Comparison of ENCODE assay signal across 19 cellular contexts in the genomic region with DNA sequence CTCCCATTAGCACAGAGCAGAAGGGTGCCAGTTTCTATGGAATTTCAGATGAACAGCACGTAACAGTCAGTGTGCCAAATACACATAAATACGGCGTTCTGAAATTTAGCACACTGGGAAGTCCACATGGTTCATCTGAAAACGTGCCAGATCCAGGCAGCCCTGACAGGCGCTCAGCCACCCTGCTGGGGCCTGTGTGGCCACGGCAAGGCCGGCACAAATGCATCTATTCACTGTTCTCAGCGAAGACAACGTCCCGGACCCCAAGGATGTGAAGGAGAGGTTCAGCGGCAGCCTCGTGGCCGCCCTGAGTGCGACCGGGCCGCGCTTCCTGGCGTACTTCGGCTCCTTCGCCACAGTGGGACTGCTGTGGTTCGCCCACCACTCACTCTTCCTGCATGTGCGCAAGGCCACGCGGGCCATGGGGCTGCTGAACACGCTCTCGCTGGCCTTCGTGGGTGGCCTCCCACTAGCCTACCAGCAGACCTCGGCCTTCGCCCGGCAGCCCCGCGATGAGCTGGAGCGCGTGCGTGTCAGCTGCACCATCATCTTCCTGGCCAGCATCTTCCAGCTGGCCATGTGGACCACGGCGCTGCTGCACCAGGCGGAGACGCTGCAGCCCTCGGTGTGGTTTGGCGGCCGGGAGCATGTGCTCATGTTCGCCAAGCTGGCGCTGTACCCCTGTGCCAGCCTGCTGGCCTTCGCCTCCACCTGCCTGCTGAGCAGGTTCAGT. TPM values are rescaled to one million over a fixed set of nuclear protein-coding genes. Genes with fewer than 3 reads are reported as not detected.
DNase-seq lines count a peak whose midpoint lies in the region; ATAC-seq and TF ChIP-seq lines count a peak whose summit lies in the region.
"Had no signal": no experiment of that assay in that cellular context is flagged by ENCODE, and none has a peak within 500 bp of the region (broad histone marks: within the 10 kb centered on the region; RNA-seq: fewer than 3 reads in every experiment).

No MANE protein-coding gene starts in this region.

- H3K4me3 ChIP-seq in adrenal gland, result no peak overlapping the region
- no peak overlapping the region for H3K4me3 ChIP-seq in mucosa of descending colon
- no peak overlapping the region for H3K4me3 ChIP-seq in MG63
- H3K4me3 ChIP-seq: right lobe of liver, thyroid gland had no signal

- no peak overlapping the region for H3K27ac Mint-ChIP-seq in mesothelial cell of epicardium

- 94 to 96% (median 95%) methylated on average over 20 to 45 of the region's 45 CpGs for WGBS in adrenal gland, 4 donors

- H3K4me1 Mint-ChIP-seq in mesothelial cell of epicardium, result no peaks in the 10 kb centered on the region
- H3K4me1 Mint-ChIP-seq: central memory CD8-positive, alpha-beta T cell had no signal

- ATAC-seq in mucosa of descending colon, result no peak
- ATAC-seq: right lobe of liver had no signal

- peaks cover 0 to 11% of the 10 kb centered on the region in 2 donors for H3K36me3 ChIP-seq in adrenal gland (replicated peaks in 1 of 2)
- no peaks in the 10 kb centered on the region for H3K36me3 ChIP-seq in mucosa of descending colon (ENCODE audit: low read depth)
- H3K36me3 ChIP-seq in MG63, result no peaks in the 10 kb centered on the region

- peaks cover 12% of the 10 kb centered on the region for H3K36me3 Mint-ChIP-seq in mesothelial cell of epicardium

- H3K9me3 ChIP-seq in adrenal gland (replicated peaks in 1 of 3) (no peaks in the 10 kb centered on the region), mucosa of descending colon (no peaks in the 10 kb centered on the region), MG63 (no peaks in the 10 kb centered on the region)
- H3K9me3 ChIP-seq: right lobe of liver, thyroid gland had no signal

- no peaks in the 10 kb centered on the region for H3K27me3 Mint-ChIP-seq in mesothelial cell of epicardium (ENCODE audit: low read depth)
- H3K27me3 Mint-ChIP-seq: CD8-positive, alpha-beta memory T cell; central memory CD8-positive, alpha-beta T cell had no signal

- H3K27me3 ChIP-seq in adrenal gland (no peaks in the 10 kb centered on the region), MG63 (no peaks in the 10 kb centered on the region)
- H3K27me3 ChIP-seq: right lobe of liver, thyroid gland had no signal

- no peak overlapping the region for H3K4me3 Mint-ChIP-seq in mesothelial cell of epicardium
- H3K4me3 Mint-ChIP-seq: CD8-positive, alpha-beta memory T cell; central memory CD8-positive, alpha-beta T cell had no signal

- H3K9me3 Mint-ChIP-seq in mesothelial cell of epicardium, result no peaks in the 10 kb centered on the region
- H3K9me3 Mint-ChIP-seq: CD8-positive, alpha-beta memory T cell; central memory CD8-positive, alpha-beta T cell had no signal

- no peaks in the 10 kb centered on the region for H3K4me1 ChIP-seq in adrenal gland (replicated peaks in 1 of 2)
- H3K4me1 ChIP-seq in mucosa of descending colon (ENCODE audit: low read depth), result peaks cover 2% of the 10 kb centered on the region
- H3K4me1 ChIP-seq: right lobe of liver, thyroid gland had no signal

- intact Hi-C loops in adrenal gland (cut with DNase I), result loop anchor here in 1 of 2 donors (10.0 kb wide), 1 partner anchor 73 kb away; no protein-coding TSS in a partner anchor
- intact Hi-C loops in mucosa of descending colon (cut with DNase I, micrococcal nuclease), result no loop called here

- H3K27ac ChIP-seq in adrenal gland, result no peak overlapping the region
- H3K27ac ChIP-seq: right lobe of liver, thyroid gland had no signal

- TF ChIP-seq CTCF in adrenal gland (IDR thresholded peaks at IDR 0.05) (no peak), mucosa of descending colon (IDR thresholded peaks at IDR 0.05) (no peak), mesothelial cell of epicardium (IDR thresholded peaks at IDR 0.05; ENCODE audit: unreplicated experiment) (no peak)

- peak; percentile 44 for DNase-seq in Ammon's horn (ENCODE audit: low spot score)
- peak in 5 of 7 donors; percentile 1 to 18 (median 11) for DNase-seq in adrenal gland
- DNase-seq in mucosa of descending colon, result peak in 2 of 3 donors; percentile 29 to 46
- DNase-seq in MG63, result no peak
- DNase-seq in mesothelial cell of epicardium (ENCODE audit: low spot score in 2 of 2, unreplicated experiment in 2 of 2), result no peak
- DNase-seq in kidney tubule cell (ENCODE audit: low spot score), result no peak
- DNase-seq: activated CD4-positive, alpha-beta T cell treated with anti-CD3 and anti-CD28 coated beads, Interleukin-2, amount 50 U/mL, for 1 hour; activated CD8-positive, alpha-beta memory T cell treated with anti-CD3 and anti-CD28 coated beads, Interleukin-2, amount 50 U/mL, for 48 hours; DMS79 treated with DMSO at 0.1 percent for 48 hours; NCI-H1436 treated with DMSO at 0.1 percent for 48 hours; NCI-H69; SHP77; stimulated activated naive CD4-positive, alpha-beta T cell; T-helper 1 cell; thyroid gland had no signal

- TF ChIP-seq POLR2A in adrenal gland (IDR thresholded peaks at IDR 0.05), result no peak

RNA-seq across cellular contexts. Expression of a gene that starts 15.6 kb away (rescaled TPM):
- 10 to 100 TPM in 6 of 8 donors, 1 to 10 TPM in 2; 8.1 to 16.5 (median 13.2) TPM for total RNA-seq in adrenal gland
- polyA plus RNA-seq in adrenal gland, result 10 to 100 TPM in 2 of 3 donors, under 1 TPM in 1; 0.55 to 13.8 (median 11.8) TPM
- 10 to 100 TPM; 31.8 to 56.1 (median 41.7) TPM for total RNA-seq in mucosa of descending colon
- total RNA-seq in MG63 (2014; rRNA removed; shearing (Covaris generic); ENCODE audit: low replicate concordance), result 6.7 and 7.4 TPM in 2 replicates
- 15.2 to 16.2 TPM (median 15.6 TPM) in 3 replicates for total RNA-seq in mesothelial cell of epicardium

RNA-seq across cellular contexts. Expression of a gene that starts 25.5 kb away (rescaled TPM):
- total RNA-seq in adrenal gland, result 10 to 100 TPM; 30.5 to 70.4 (median 47.9) TPM
- polyA plus RNA-seq in adrenal gland, result 100 to 1,000 TPM in 2 of 3 donors, 10 to 100 TPM in 1; 22.4 to 142 (median 113) TPM
- total RNA-seq in mucosa of descending colon, result 10 to 100 TPM; 30.1 to 39.0 (median 37.5) TPM
- total RNA-seq in MG63 (2014; rRNA removed; shearing (Covaris generic); ENCODE audit: low replicate concordance), result 14.1 and 15.0 TPM in 2 replicates
- 25.5 to 32.5 TPM (median 28.0 TPM) in 3 replicates for total RNA-seq in mesothelial cell of epicardium

RNA-seq across cellular contexts. Expression of a gene that starts 25.6 kb away (rescaled TPM):
- total RNA-seq in adrenal gland (100 to 1,000 TPM in 6 of 8 donors, 10 to 100 TPM in 2; 90.3 to 176 (median 132) TPM), mucosa of descending colon (100 to 1,000 TPM; 155 to 259 (median 244) TPM), mesothelial cell of epicardium (113 to 114 TPM (median 114 TPM) in 3 replicates)
- polyA plus RNA-seq in adrenal gland, result 100 to 1,000 TPM in 2 of 3 donors, 10 to 100 TPM in 1; 39.0 to 381 (median 224) TPM
- 57.1 and 67.9 TPM in 2 replicates for total RNA-seq in MG63 (2014; rRNA removed; shearing (Covaris generic); ENCODE audit: low replicate concordance)

RNA-seq across cellular contexts. Expression of a gene that starts 29.1 kb away (rescaled TPM):
- total RNA-seq in adrenal gland (10 to 100 TPM; 16.7 to 78.4 (median 31.2) TPM), mucosa of descending colon (10 to 100 TPM; 29.7 to 45.7 (median 33.4) TPM), mesothelial cell of epicardium (63.3 to 68.6 TPM (median 65.8 TPM) in 3 replicates)
- polyA plus RNA-seq in adrenal gland, result 100 to 1,000 TPM in 1 of 3 donors, 10 to 100 TPM in 1, 1 to 10 TPM in 1; 1.6 to 109 (median 90.6) TPM
- total RNA-seq in MG63 (2014; rRNA removed; shearing (Covaris generic); ENCODE audit: low replicate concordance), result 3.4 and 13.5 TPM in 2 replicates

RNA-seq across cellular contexts. Expression of a gene that starts 35.5 kb away (rescaled TPM):
- total RNA-seq in adrenal gland (10 to 100 TPM in 1 of 8 donors, 1 to 10 TPM in 5, under 1 TPM in 2; 0.85 to 55.0 (median 3.1) TPM), mucosa of descending colon (1 to 10 TPM in 2 of 3 donors, under 1 TPM in 1; 0.85 to 2.8 (median 1.9) TPM), mesothelial cell of epicardium (0.23 to 0.63 TPM (median 0.38 TPM) in 3 replicates)
- polyA plus RNA-seq in adrenal gland, result 10 to 100 TPM in 1 of 3 donors, 1 to 10 TPM in 2; 2.5 to 11.6 (median 3.7) TPM
- total RNA-seq in MG63 (2014; rRNA removed; shearing (Covaris generic); ENCODE audit: low replicate concordance), result not detected in 2 replicates
- total RNA-seq: CD8-positive, alpha-beta memory T cell; M059J had no signal

Comparison
In these comparisons a context has a peak if more than half of its experiments do, and no peak if none do; other contexts are left out.
1. DNase-seq: peak in Ammon's horn (single experiment), adrenal gland (5 of 7) and mucosa of descending colon (2 of 3); none in MG63 (single experiment), mesothelial cell of epicardium (0 of 2) and kidney tubule cell (single experiment).